Comparison of ENCODE assay signal across 15 cellular contexts in genomic region chr1:206457408-206457807, GRCh38. TPM values are rescaled to one million over a fixed set of nuclear protein-coding genes. Genes with fewer than 3 reads are reported as not detected.
DNase-seq lines count a peak whose midpoint lies in the region; ATAC-seq and TF ChIP-seq lines count a peak whose summit lies in the region.
"Had no signal": no experiment of that assay in that cellular context is flagged by ENCODE, and none has a peak within 500 bp of the region (broad histone marks: within the 10 kb centered on the region; RNA-seq: fewer than 3 reads in every experiment).

No MANE protein-coding gene starts in this region.

- TF ChIP-seq CTCF in esophagus squamous epithelium (IDR thresholded peaks at IDR 0.05) (no peak), omental fat pad (IDR thresholded peaks at IDR 0.05) (no peak)

- 10 to 36% methylated on average over 4 of the region's 4 CpGs for WGBS in esophagus squamous epithelium, 2 donors

- H3K36me3 Mint-ChIP-seq in activated CD4-positive, alpha-beta T cell treated with anti-CD3 and anti-CD28 coated beads for 36 hours (ENCODE audit: low read depth): no peaks in the 10 kb centered on the region
- peaks cover 20% of the 10 kb centered on the region for H3K36me3 Mint-ChIP-seq in activated CD4-positive, alpha-beta T cell treated with anti-CD3 and anti-CD28 coated beads, Interleukin-2, amount 10 ng/mL, durations not matched to agents 7 days and 5 days (ENCODE audit: low read depth)

- no peak overlapping the region for H3K4me3 ChIP-seq in esophagus squamous epithelium
- H3K4me3 ChIP-seq: cardiac muscle cell, HAP-1, tibial nerve had no signal

- peaks cover 0 to 71% (median 6%) of the 10 kb centered on the region in 3 donors for H3K36me3 ChIP-seq in esophagus squamous epithelium

- no peaks in the 10 kb centered on the region for H3K9me3 Mint-ChIP-seq in activated CD4-positive, alpha-beta T cell treated with anti-CD3 and anti-CD28 coated beads for 36 hours (ENCODE audit: low read depth)
- no peaks in the 10 kb centered on the region for H3K9me3 Mint-ChIP-seq in activated CD4-positive, alpha-beta T cell treated with anti-CD3 and anti-CD28 coated beads, Interleukin-2, amount 10 ng/mL, durations not matched to agents 7 days and 5 days
- H3K9me3 Mint-ChIP-seq: memory B cell had no signal

- H3K27ac ChIP-seq in esophagus squamous epithelium: peak overlapping the region; percentile 20 to 71 (median 63)

- DNase-seq in activated CD4-positive, alpha-beta T cell treated with anti-CD3 and anti-CD28 coated beads for 36 hours: peak; percentile 42
- DNase-seq in activated CD4-positive, alpha-beta T cell treated with anti-CD3 and anti-CD28 coated beads, Interleukin-2, amount 10 ng/mL, durations not matched to agents 7 days and 5 days: no peak
- DNase-seq in RKO (ENCODE audit: low spot score) (peak; percentile 9), esophagus squamous epithelium (lab: John Stamatoyannopoulos, UW) (no peak), omental fat pad (ENCODE audit: low spot score) (no peak), HEK293T (ENCODE audit: extremely low spot score) (no peak)
- DNase-seq: activated CD4-positive, alpha-beta T cell treated with anti-CD3 and anti-CD28 coated beads, Interleukin-2, amount 50 U/mL, for 48 hours; activated gamma-delta T cell treated with Interleukin-2 at 50 U/mL for 16 hours; COR-L47 had no signal

- intact Hi-C loops in activated CD4-positive, alpha-beta T cell treated with anti-CD3 and anti-CD28 coated beads for 36 hours (cut with DNase I, micrococcal nuclease): no loop called here
- intact Hi-C loops in esophagus squamous epithelium (cut with DNase I): no loop called here

- no peaks in the 10 kb centered on the region for H3K9me3 ChIP-seq in esophagus squamous epithelium
- H3K9me3 ChIP-seq: HAP-1, tibial nerve had no signal

- CTCF ChIA-PET in activated CD4-positive, alpha-beta T cell treated with anti-CD3 and anti-CD28 coated beads for 36 hours (lab: Charles Lee): interaction anchor here (0.7 to 1.8 kb wide), 4 partner anchors 13 to 153 kb away, joined by 3 to 6 read pairs (median 4); partner anchors contain the start of gene IKBKE
- CTCF ChIA-PET in activated CD4-positive, alpha-beta T cell treated with anti-CD3 and anti-CD28 coated beads, Interleukin-2, amount 10 ng/mL, durations not matched to agents 7 days and 5 days (lab: Charles Lee): interaction anchor here (0.8 to 1.3 kb wide), 4 partner anchors 10 to 14 kb away, joined by 3 to 5 read pairs (median 4); partner anchors contain the start of gene IKBKE
- CTCF ChIA-PET in HEK293T (lab: Yijun Ruan, JAX): no interaction called here

- H3K4me1 Mint-ChIP-seq in activated CD4-positive, alpha-beta T cell treated with anti-CD3 and anti-CD28 coated beads for 36 hours: peaks cover 6% of the 10 kb centered on the region
- H3K4me1 Mint-ChIP-seq in activated CD4-positive, alpha-beta T cell treated with anti-CD3 and anti-CD28 coated beads, Interleukin-2, amount 10 ng/mL, durations not matched to agents 7 days and 5 days: peaks cover 16% of the 10 kb centered on the region
- H3K4me1 Mint-ChIP-seq: memory B cell had no signal

- no peaks in the 10 kb centered on the region for H3K27me3 ChIP-seq in esophagus squamous epithelium
- H3K27me3 ChIP-seq: cardiac muscle cell, tibial nerve had no signal

- H3K4me1 ChIP-seq in esophagus squamous epithelium: peaks cover 13 to 32% (median 14%) of the 10 kb centered on the region in 3 donors
- H3K4me1 ChIP-seq: HAP-1 had no signal

- H3K27me3 Mint-ChIP-seq in activated CD4-positive, alpha-beta T cell treated with anti-CD3 and anti-CD28 coated beads for 36 hours: no peaks in the 10 kb centered on the region
- no peaks in the 10 kb centered on the region for H3K27me3 Mint-ChIP-seq in activated CD4-positive, alpha-beta T cell treated with anti-CD3 and anti-CD28 coated beads, Interleukin-2, amount 10 ng/mL, durations not matched to agents 7 days and 5 days
- H3K27me3 Mint-ChIP-seq: memory B cell had no signal

- peak; percentile 37 for ATAC-seq in activated CD4-positive, alpha-beta T cell treated with anti-CD3 and anti-CD28 coated beads for 36 hours
- ATAC-seq in omental fat pad (ENCODE audit: low FRiP score) (peak; percentile 45), GM21381 (IDR thresholded peaks at IDR 0.05; ENCODE audit: unreplicated experiment) (no peak), HG03432 (IDR thresholded peaks at IDR 0.05; ENCODE audit: unreplicated experiment) (no peak)

- POLR2A ChIA-PET in activated CD4-positive, alpha-beta T cell treated with anti-CD3 and anti-CD28 coated beads for 36 hours (lab: Charles Lee): no interaction called here
- POLR2A ChIA-PET in activated CD4-positive, alpha-beta T cell treated with anti-CD3 and anti-CD28 coated beads, Interleukin-2, amount 10 ng/mL, durations not matched to agents 7 days and 5 days (lab: Charles Lee): no interaction called here
- POLR2A ChIA-PET in HEK293T (lab: Yijun Ruan, JAX): no interaction called here

- no peak overlapping the region for H3K27ac Mint-ChIP-seq in activated CD4-positive, alpha-beta T cell treated with anti-CD3 and anti-CD28 coated beads for 36 hours
- no peak overlapping the region for H3K27ac Mint-ChIP-seq in activated CD4-positive, alpha-beta T cell treated with anti-CD3 and anti-CD28 coated beads, Interleukin-2, amount 10 ng/mL, durations not matched to agents 7 days and 5 days
- H3K27ac Mint-ChIP-seq: memory B cell had no signal

- H3K4me3 Mint-ChIP-seq in activated CD4-positive, alpha-beta T cell treated with anti-CD3 and anti-CD28 coated beads for 36 hours: no peak overlapping the region
- H3K4me3 Mint-ChIP-seq in activated CD4-positive, alpha-beta T cell treated with anti-CD3 and anti-CD28 coated beads, Interleukin-2, amount 10 ng/mL, durations not matched to agents 7 days and 5 days: no peak overlapping the region
- H3K4me3 Mint-ChIP-seq: memory B cell had no signal

- TF ChIP-seq POLR2A in esophagus squamous epithelium (IDR thresholded peaks at IDR 0.05): no peak

TF ChIP-seq in HEK293T, 16 proteins besides CTCF, POLR2A, EP300 and RAD21:
- no peak for TF ChIP-seq PKNOX1 (IDR thresholded peaks at IDR 0.05)
- TF ChIP-seq HDGF (IDR thresholded peaks at IDR 0.05; ENCODE audit: borderline replicate concordance): no peak
TF ChIP-seq in HEK293T: peak in this region for 0.

RNA-seq across cellular contexts. Expression of gene IKBKE, which starts 12.9 kb away (rescaled TPM):
- total RNA-seq in activated CD4-positive, alpha-beta T cell treated with anti-CD3 and anti-CD28 coated beads for 36 hours: 10 to 100 TPM; 15.3 to 17.2 TPM
- total RNA-seq in activated CD4-positive, alpha-beta T cell treated with anti-CD3 and anti-CD28 coated beads, Interleukin-2, amount 10 ng/mL, durations not matched to agents 7 days and 5 days: 10 to 100 TPM; 72.6 to 85.1 TPM
- total RNA-seq in esophagus squamous epithelium (10 to 100 TPM; 12.6 to 23.7 (median 18.1) TPM), omental fat pad (1 to 10 TPM; 4.3 to 8.2 (median 5.6) TPM)

RNA-seq across cellular contexts. Expression of gene RASSF5, which starts 49.9 kb away (rescaled TPM):
- total RNA-seq in activated CD4-positive, alpha-beta T cell treated with anti-CD3 and anti-CD28 coated beads for 36 hours: 100 to 1,000 TPM; 223 to 239 TPM
- total RNA-seq in activated CD4-positive, alpha-beta T cell treated with anti-CD3 and anti-CD28 coated beads, Interleukin-2, amount 10 ng/mL, durations not matched to agents 7 days and 5 days: 100 to 1,000 TPM; 185 to 201 TPM
- 10 to 100 TPM; 29.2 to 85.3 (median 35.1) TPM for total RNA-seq in esophagus squamous epithelium
- 10 to 100 TPM in 3 of 4 donors, 1 to 10 TPM in 1; 9.7 to 16.1 (median 10.8) TPM for total RNA-seq in omental fat pad

Comparison
In these comparisons a context has a peak if more than half of its experiments do, and no peak if none do; other contexts are left out.
1. DNase-seq: peak in activated CD4-positive, alpha-beta T cell treated with anti-CD3 and anti-CD28 coated beads for 36 hours (single experiment) and RKO (single experiment); none in activated CD4-positive, alpha-beta T cell treated with anti-CD3 and anti-CD28 coated beads, Interleukin-2, amount 10 ng/mL, durations not matched to agents 7 days and 5 days (single experiment), esophagus squamous epithelium (single experiment), omental fat pad (single experiment) and HEK293T (single experiment).
2. ATAC-seq: peak in activated CD4-positive, alpha-beta T cell treated with anti-CD3 and anti-CD28 coated beads for 36 hours (single experiment) and omental fat pad (single experiment); none in GM21381 (single experiment) and HG03432 (single experiment).